Comparison of ENCODE assay signal across 8 cellular contexts in genomic region chr12:64665506-64665905, GRCh38. TPM values are rescaled to one million over a fixed set of nuclear protein-coding genes. Genes with fewer than 3 reads are reported as not detected.
DNase-seq lines count a peak whose midpoint lies in the region; ATAC-seq, FAIRE-seq and TF ChIP-seq lines count a peak whose summit lies in the region.

No MANE protein-coding gene starts in this region.

- H4K20me1 ChIP-seq in K562 (replicated peaks; ENCODE audit: control insufficient read depth, insufficient read depth, low read length) = no peaks in the 10 kb centered on the region

- in situ Hi-C loops in K562 (cut with MboI) (no loop called here), GM13976 (cut with MboI; ENCODE audit: low sequenced_read_pairs, unreplicated experiment) (no loop called here)

- POLR2A ChIA-PET in K562 (lab: Yijun Ruan, JAX) = interaction anchor here (0.5 to 0.9 kb wide), 2 partner anchors 8 to 10 kb away, joined by 3 read pairs; no protein-coding TSS in a partner anchor

- H3K27ac ChIP-seq in K562 (ENCODE audit: extremely low read depth, low read depth, low read length) (peak overlapping the region; percentile 22; the same call in 1 of the 3 replicates), neutrophil (peak overlapping the region; percentile 70)

- H3K9me1 ChIP-seq in K562 (ENCODE audit: control insufficient read depth, insufficient read depth, low read length) = no peaks in the 10 kb centered on the region

- TF ChIP-seq POLR2A in K562 (conservative IDR thresholded peaks at IDR 0.05) = no peak

- no peaks in the 10 kb centered on the region for H3K9me3 ChIP-seq in K562 (replicated peaks; ENCODE audit: control insufficient read depth, insufficient read depth, low read depth, low read length)
- H3K9me3 ChIP-seq in neutrophil = no peaks in the 10 kb centered on the region

- WGBS in K562 (ENCODE audit: insufficient coverage, low coverage, missing lambda C conversion rate) = 42% methylated on average over 4 of the region's 4 CpGs

- CTCF ChIA-PET in Calu3 (lab: Charles Lee) (interaction anchor here (1.3 to 1.4 kb wide), 2 partner anchors 11 to 40 kb away, joined by 3 to 9 read pairs; no protein-coding TSS in a partner anchor), K562 (lab: Yijun Ruan, JAX; ENCODE audit: low intra/inter-chr PET ratio) (no interaction called here)

- no peak for TF ChIP-seq RAD21 in K562 (CRISPR knock-in tag; conservative IDR thresholded peaks at IDR 0.05 in 1 of 2, IDR thresholded peaks at IDR 0.05 in 1 of 2)

- no peak overlapping the region for H3K4me3 ChIP-seq in K562
- H3K4me3 ChIP-seq in neutrophil (ENCODE audit: low read depth in 1 of 2, low read length in 1 of 2) = no peak overlapping the region

- no peaks in the 10 kb centered on the region for H3K9me3 Mint-ChIP-seq in Calu3 (ENCODE audit: low read depth, unreplicated experiment)

- no peaks in the 10 kb centered on the region for H3K36me3 ChIP-seq in K562 (ENCODE audit: control insufficient read depth, insufficient read depth, low read length)
- H3K36me3 ChIP-seq in neutrophil = peaks cover 4% of the 10 kb centered on the region

- H3K79me2 ChIP-seq in K562 (ENCODE audit: control insufficient read depth, insufficient read depth, low read length) = peaks cover 74% of the 10 kb centered on the region

- H3K27me3 ChIP-seq in K562 (ENCODE audit: control insufficient read depth in 2 of 2, insufficient read depth in 2 of 2, low read length in 2 of 2) (no peaks in the 10 kb centered on the region), neutrophil (no peaks in the 10 kb centered on the region)

- H2AFZ ChIP-seq in K562 (ENCODE audit: low read depth, low read length) = no peak overlapping the region; the same call in 1 of the 2 replicates

- peaks cover 48% of the 10 kb centered on the region for H3K36me3 Mint-ChIP-seq in Calu3 (ENCODE audit: insufficient read depth, unreplicated experiment)

- peaks cover 80% of the 10 kb centered on the region for H3K4me1 Mint-ChIP-seq in Calu3 (ENCODE audit: low read depth, unreplicated experiment)

- FAIRE-seq in K562 (lab: Jason Lieb, UNC) = peak; percentile 66

- DNase-seq in Calu3 (peak; percentile 75), K562 (ENCODE audit: extremely low read depth in 1 of 4, low spot score in 3 of 4) (no peak), NCI-H2107 (lab: John Stamatoyannopoulos, UW) (no peak), GM13976 (ENCODE audit: low spot score) (no peak), DMS153 treated with DMSO at 0.1 percent for 48 hours (lab: John Stamatoyannopoulos, UW; ENCODE audit: unreplicated experiment) (no peak)

- no peaks in the 10 kb centered on the region for H3K27me3 Mint-ChIP-seq in Calu3 (ENCODE audit: unreplicated experiment)

- intact Hi-C loops in Calu3 (cut with micrococcal nuclease; ENCODE audit: unreplicated experiment) (no loop called here), K562 (cut with micrococcal nuclease) (loop anchor here (5.0 kb wide), 1 partner anchor 38 kb away; no protein-coding TSS in a partner anchor)

- no peak for TF ChIP-seq EP300 in K562 (IDR thresholded peaks at IDR 0.05; ENCODE audit: low read length)

- BruUV-seq in Calu3 (replicated peaks; lab: Mats Ljungman, UMichigan) (no TSS peak), K562 (replicated peaks; lab: Mats Ljungman, UMichigan) (no TSS peak)

- H3K4me2 ChIP-seq in K562 (ENCODE audit: insufficient read depth, low read length) = 0 out of 2 replicates have a peak overlapping the region, but pooled peaks have one; percentile 19

- peak overlapping the region; percentile 55 for H3K27ac Mint-ChIP-seq in Calu3 (ENCODE audit: unreplicated experiment)

- peak overlapping the region; percentile 35 for H3K4me3 Mint-ChIP-seq in Calu3 (ENCODE audit: low read depth, unreplicated experiment)

- no peak for TF ChIP-seq CTCF in Calu3 (IDR thresholded peaks at IDR 0.05; ENCODE audit: unreplicated experiment)
- TF ChIP-seq CTCF in K562 (IDR thresholded peaks at IDR 0.05 in 2 of 3, conservative IDR thresholded peaks at IDR 0.05 in 1 of 3; ENCODE audit: insufficient read depth in 2 of 3, low read depth in 1 of 3, low read length in 3 of 3) = no peak
- no peak for TF ChIP-seq CTCF in neutrophil (IDR thresholded peaks at IDR 0.05)
- no peak for TF ChIP-seq CTCF in GM13976 (IDR thresholded peaks at IDR 0.05; ENCODE audit: borderline replicate concordance, control extremely low read depth, extremely low read depth, insufficient read depth, missing control alignments)

- peak; percentile 34 for ATAC-seq in GM19395 (IDR thresholded peaks at IDR 0.05; ENCODE audit: unreplicated experiment)
- peak; percentile 30 for ATAC-seq in HG03571 (IDR thresholded peaks at IDR 0.05; ENCODE audit: unreplicated experiment)
- no peak for ATAC-seq in K562

- H3K9ac ChIP-seq in K562 (ENCODE audit: insufficient read depth in 1 of 2, low read depth in 2 of 2, low read length in 2 of 2) = no peak overlapping the region

- H3K4me1 ChIP-seq in K562 (replicated peaks in 1 of 2; ENCODE audit: control insufficient read depth in 2 of 2, insufficient read depth in 2 of 2, low read length in 2 of 2) = peaks cover 32 to 43% of the 10 kb centered on the region in 2 experiments
- H3K4me1 ChIP-seq in neutrophil (ENCODE audit: control insufficient read depth in 1 of 2, insufficient read depth in 1 of 2, low read depth in 1 of 2, low read length in 1 of 2) = peaks cover 70 to 81% of the 10 kb centered on the region in 2 experiments

TF ChIP-seq in K562, 482 proteins besides CTCF, POLR2A, EP300 and RAD21 (continues in another document):
- no peak for TF ChIP-seq PML (IDR thresholded peaks at IDR 0.05; ENCODE audit: low read length)
- no peak for TF ChIP-seq SNRNP70 (optimal IDR thresholded peaks at IDR 0.05; ENCODE audit: low read depth, low read length)
- TF ChIP-seq SNIP1 (IDR thresholded peaks at IDR 0.05; ENCODE audit: low read depth) = no peak
- TF ChIP-seq CBX8 (IDR thresholded peaks at IDR 0.05; ENCODE audit: borderline replicate concordance, extremely low read depth, low read depth, low read length, poor library complexity, severe bottlenecking) = no peak
- TF ChIP-seq DNMT1 (IDR thresholded peaks at IDR 0.05) = no peak
- TF ChIP-seq BMI1 (IDR thresholded peaks at IDR 0.05; ENCODE audit: low read length) = peak; percentile 56; the same call in 1 of the 2 replicates
- no peak for TF ChIP-seq PBX2 (CRISPR knock-in tag; IDR thresholded peaks at IDR 0.05; ENCODE audit: low read depth)
- TF ChIP-seq PBX2 (tag; conservative IDR thresholded peaks at IDR 0.05; ENCODE audit: low read depth) = peak; percentile 38; the same call in 1 of the 2 replicates
- peak in 1 of 2 experiments; percentile 66; a peak in 2 of 4 replicates for TF ChIP-seq CSDE1 (IDR thresholded peaks at IDR 0.05)
- TF ChIP-seq RFX1 (IDR thresholded peaks at IDR 0.05) = peak; percentile 95
- peak; percentile 22; the same call in 1 of the 2 replicates for TF ChIP-seq CREB3L1 (IDR thresholded peaks at IDR 0.05; ENCODE audit: borderline replicate concordance, low read depth)

RNA-seq across cellular contexts. Expression of gene RASSF3, which starts 55.2 kb away (rescaled TPM):
- total RNA-seq in Calu3 (2022) (162 and 179 TPM in 2 replicates), K562 (2014; rRNA removed) (13.4 and 14.0 TPM in 2 replicates), K562 (2014; rRNA removed; fragmentation: Illumina TruSeq; extraction: Trizol) (20.2 and 23.5 TPM in 2 replicates), K562 (2015; rRNA removed; fragmentation: Illumina TruSeq; extraction: Trizol) (20.9 and 22.4 TPM in 2 replicates), K562 (2021) (35.9 and 39.2 TPM in 2 replicates)
- total RNA-seq in K562 (2011; cell fraction: chromatin; rRNA removed; ENCODE audit: low replicate concordance) = 7.4 and 11.3 TPM in 2 replicates
- 6.5 and 7.0 TPM in 2 replicates for total RNA-seq in K562 (2011; cell fraction: nucleolus; rRNA removed)
- 12.8 and 16.6 TPM in 2 replicates for total RNA-seq in K562 (2011; cell fraction: nucleoplasm; rRNA removed)
- polyA plus RNA-seq in K562 (2011; rRNA removed) (19.9 and 28.7 TPM in 2 replicates), K562 (2014; fragmentation: Illumina TruSeq; extraction: Trizol) (22.6 and 23.4 TPM in 2 replicates), K562 (2014; fragmentation: Nextera tagmentation; extraction: Ambion mirVana) (1 to 10 TPM; 3.7 to 4.3 TPM), K562 (2014; rRNA removed) (18.9 and 19.1 TPM in 2 replicates)
- polyA plus RNA-seq in K562 (2011; cell fraction: cytosol; rRNA removed) = 12.9 and 15.7 TPM in 2 replicates
- polyA plus RNA-seq in K562 (2011; cell fraction: nucleus; rRNA removed) = 5.6 and 7.4 TPM in 2 replicates
- polyA plus RNA-seq in K562 (2012) = 13.8 and 16.0 TPM in 2 replicates
- polyA minus RNA-seq in K562 (2011; rRNA and poly(A)+ RNA removed) = 31.7 and 36.8 TPM in 2 replicates
- 15.4 and 26.3 TPM in 2 replicates for polyA minus RNA-seq in K562 (2011; cell fraction: cytosol; rRNA and poly(A)+ RNA removed)
- polyA minus RNA-seq in K562 (2011; cell fraction: nucleus; rRNA and poly(A)+ RNA removed) = 2.8 and 6.1 TPM in 2 replicates
